18 cellular contexts compared by ENCODE assay signal in genomic region chr1:36466370-36467026, GRCh38. TPM values are rescaled to one million over a fixed set of nuclear protein-coding genes. Genes with fewer than 3 reads are reported as not detected.
A peak's percentile ranks its signal among the peaks of the same experiment; 100 is the strongest.
DNase-seq lines count a peak whose midpoint lies in the region; ATAC-seq and TF ChIP-seq lines count a peak whose summit lies in the region.
"Had no signal": no experiment of that assay in that cellular context is flagged by ENCODE, and none has a peak within 500 bp of the region (broad histone marks: within the 10 kb centered on the region; RNA-seq: fewer than 3 reads in every experiment).

No MANE protein-coding gene starts in this region.

- H3K27me3 Mint-ChIP-seq in IgD-negative memory B cell (no peaks in the 10 kb centered on the region), progenitor cell of endocrine pancreas (no peaks in the 10 kb centered on the region)
- H3K27me3 Mint-ChIP-seq: B cell had no signal

- no peaks in the 10 kb centered on the region for H3K27me3 ChIP-seq in DOHH2 (ENCODE audit: control insufficient read depth, low read length)
- H3K27me3 ChIP-seq in mesendoderm (ENCODE audit: insufficient read depth, low read length, poor library complexity) = no peaks in the 10 kb centered on the region

- WGBS in mesendoderm (ENCODE audit: extremely low coverage, insufficient coverage, low lambda C conversion rate) = no CpG with 5 or more reads among the region's 12 CpGs

- no peaks in the 10 kb centered on the region for H3K9me2 ChIP-seq in DOHH2 (replicated peaks; ENCODE audit: control insufficient read depth, low read length)

- no peaks in the 10 kb centered on the region for H4K20me1 ChIP-seq in DOHH2 (ENCODE audit: control insufficient read depth, insufficient read depth, low read depth, low read length)

- no peak overlapping the region for H3K4ac ChIP-seq in mesendoderm (ENCODE audit: low read depth, low read length)

- H3K36me3 ChIP-seq in DOHH2 (ENCODE audit: control insufficient read depth, low read length) (peaks cover 18% of the 10 kb centered on the region), mesendoderm (ENCODE audit: control insufficient read depth, insufficient read depth, low read length) (peaks cover under 1% of the 10 kb centered on the region)
- H3K36me3 ChIP-seq: SJCRH30 had no signal

- H3K4me2 ChIP-seq in DOHH2 (ENCODE audit: low read length) (no peak overlapping the region), mesendoderm (ENCODE audit: low read length) (no peak overlapping the region)

- DNase-seq in mesendoderm (no peak), progenitor cell of endocrine pancreas (ENCODE audit: low spot score, unreplicated experiment) (no peak), NCI-H524 treated with DMSO at 0.1 percent for 48 hours (lab: John Stamatoyannopoulos, UW) (no peak), DMS 273 (lab: John Stamatoyannopoulos, UW; ENCODE audit: unreplicated experiment) (no peak)
- DNase-seq in activated naive CD4-positive, alpha-beta T cell treated with Interleukin-2 at 50 U/mL for 16 hours = no peak
- DNase-seq: CD8-positive, alpha-beta T cell; DND-41; GOT3; Karpas-422; NCI-H1105 treated with DMSO at 0.1 percent for 48 hours; NCI-H187 treated with DMSO at 0.1 percent for 48 hours; NCI-H446; NCI-H82; SJCRH30 had no signal

- peak overlapping the region; percentile 11 for H3K56ac ChIP-seq in mesendoderm (ENCODE audit: low read length)

- no peak overlapping the region for H2BK120ac ChIP-seq in mesendoderm (ENCODE audit: low read depth, low read length)

- no peak overlapping the region for H2BK15ac ChIP-seq in mesendoderm (replicated peaks; ENCODE audit: low read depth)

- peaks cover 8 to 11% (median 9%) of the 10 kb centered on the region in 3 donors for H3K4me1 Mint-ChIP-seq in IgD-negative memory B cell
- H3K4me1 Mint-ChIP-seq in progenitor cell of endocrine pancreas (ENCODE audit: low read depth) = peaks cover 21% of the 10 kb centered on the region

- no peak for ATAC-seq in esophagus mucosa
- ATAC-seq: CD8-positive, alpha-beta T cell had no signal

- H3K23ac ChIP-seq in mesendoderm (ENCODE audit: low read length) = no peak overlapping the region

- H3K9me3 Mint-ChIP-seq in IgD-negative memory B cell = no peaks in the 10 kb centered on the region
- no peaks in the 10 kb centered on the region for H3K9me3 Mint-ChIP-seq in progenitor cell of endocrine pancreas (ENCODE audit: low read depth)
- H3K9me3 Mint-ChIP-seq: CD8-positive, alpha-beta T cell had no signal

- H3K4me3 ChIP-seq in DOHH2 (ENCODE audit: low read length) (no peak overlapping the region), mesendoderm (ENCODE audit: low read length) (no peak overlapping the region)
- H3K4me3 ChIP-seq: SJCRH30 had no signal

- H3K36me3 Mint-ChIP-seq in IgD-negative memory B cell (no peaks in the 10 kb centered on the region), progenitor cell of endocrine pancreas (ENCODE audit: insufficient read depth) (peaks cover 3% of the 10 kb centered on the region)

- H2AK5ac ChIP-seq in mesendoderm (ENCODE audit: low read length) = no peak overlapping the region

- no peak overlapping the region for H4K8ac ChIP-seq in mesendoderm (ENCODE audit: low read depth, low read length)

- peaks cover 4% of the 10 kb centered on the region; the same call in 1 of the 2 replicates for H3F3A ChIP-seq in DOHH2 (ENCODE audit: control insufficient read depth, insufficient read depth)

- peaks cover 29% of the 10 kb centered on the region for H3K79me2 ChIP-seq in DOHH2 (ENCODE audit: control insufficient read depth, low read length)
- peaks cover 3% of the 10 kb centered on the region for H3K79me2 ChIP-seq in mesendoderm (ENCODE audit: control insufficient read depth, insufficient read depth, low read length)

- H3K27ac ChIP-seq in DOHH2 (ENCODE audit: low read depth, low read length) (0 out of 2 replicates have a peak overlapping the region, but pooled peaks have one; percentile 84), mesendoderm (ENCODE audit: low read depth, low read length) (no peak overlapping the region)
- H3K27ac ChIP-seq: SJCRH30 had no signal

- peak overlapping the region in 1 of 4 donors; percentile 100 for H3K4me3 Mint-ChIP-seq in IgD-negative memory B cell
- no peak overlapping the region for H3K4me3 Mint-ChIP-seq in progenitor cell of endocrine pancreas (ENCODE audit: low read depth)
- H3K4me3 Mint-ChIP-seq: CD8-positive, alpha-beta T cell had no signal

- no peaks in the 10 kb centered on the region for H3K9me3 ChIP-seq in DOHH2 (ENCODE audit: control insufficient read depth, insufficient read depth, low read length)
- H3K9me3 ChIP-seq: SJCRH30 had no signal

- H3K9ac ChIP-seq in mesendoderm (ENCODE audit: low read length) = no peak overlapping the region

- no peak overlapping the region for H4K5ac ChIP-seq in mesendoderm (ENCODE audit: low read length)

- H3K27ac Mint-ChIP-seq in IgD-negative memory B cell (peak overlapping the region in 2 of 3 donors; percentile 31 to 67), progenitor cell of endocrine pancreas (peak overlapping the region; percentile 24)
- H3K27ac Mint-ChIP-seq: CD8-positive, alpha-beta T cell had no signal

- H3K4me1 ChIP-seq in DOHH2 (ENCODE audit: control insufficient read depth, low read length) (peaks cover 29% of the 10 kb centered on the region), mesendoderm (ENCODE audit: control insufficient read depth, low read depth, low read length) (peaks cover 5% of the 10 kb centered on the region)

- peaks cover 9% of the 10 kb centered on the region for H3K79me1 ChIP-seq in mesendoderm (ENCODE audit: low read length)

- H2BK5ac ChIP-seq in mesendoderm (ENCODE audit: low read length) = no peak overlapping the region

- TF ChIP-seq CTCF in DOHH2 (IDR thresholded peaks at IDR 0.05; ENCODE audit: low read depth, low read length, poor library complexity, severe bottlenecking) (no peak), progenitor cell of endocrine pancreas (IDR thresholded peaks at IDR 0.05; ENCODE audit: unreplicated experiment) (no peak)

- no peak overlapping the region for H3K18ac ChIP-seq in mesendoderm (ENCODE audit: low read length)

RNA-seq across cellular contexts. Expression of gene MRPS15, which starts 2.3 kb away (rescaled TPM):
- polyA plus RNA-seq in IgD-negative memory B cell = 72.0 TPM
- 194 TPM for polyA plus RNA-seq in mesendoderm (2013, experiment 1 of 2)
- 195 TPM for polyA plus RNA-seq in mesendoderm (2013, experiment 2 of 2)
- 72.0 and 76.4 TPM in 2 replicates for total RNA-seq in progenitor cell of endocrine pancreas
- 89.4 TPM for total RNA-seq in esophagus mucosa

RNA-seq across cellular contexts. Expression of gene CSF3R, which starts 16.2 kb away (rescaled TPM):
- polyA plus RNA-seq in IgD-negative memory B cell = 1.9 TPM
- 0.11 TPM for polyA plus RNA-seq in mesendoderm (2013, experiment 1 of 2)
- polyA plus RNA-seq in mesendoderm (2013, experiment 2 of 2) = 0.31 TPM
- total RNA-seq in progenitor cell of endocrine pancreas (4.2 and 5.5 TPM in 2 replicates), esophagus mucosa (3.2 TPM)
- total RNA-seq: SJCRH30 had no signal

RNA-seq across cellular contexts. Expression of gene OSCP1, which starts 16.2 kb away (rescaled TPM):
- 0.74 TPM for polyA plus RNA-seq in IgD-negative memory B cell
- 1.8 TPM for polyA plus RNA-seq in mesendoderm (2013, experiment 1 of 2)
- 2.2 TPM for polyA plus RNA-seq in mesendoderm (2013, experiment 2 of 2)
- 18.2 and 21.0 TPM in 2 replicates for total RNA-seq in progenitor cell of endocrine pancreas
- total RNA-seq in esophagus mucosa = 7.3 TPM
